In genomic region chr6:20778460-20778859, GRCh38 we compare ENCODE assay signal across 20 cellular contexts.
"Had no signal": no experiment of that assay in that cellular context is flagged by ENCODE, and none has a peak within 500 bp of the region (broad histone marks: within the 10 kb centered on the region; RNA-seq: fewer than 3 reads in every experiment).

No MANE protein-coding gene starts in this region.

- H3K9me3 ChIP-seq: prostate gland, right lobe of liver, spleen, testis, tibial nerve, upper lobe of right lung, vagina had no signal

- H3K27ac ChIP-seq: foreskin keratinocyte, hepatocyte, parathyroid adenoma, prostate gland, right lobe of liver, spleen, testis, tibial nerve, upper lobe of right lung, vagina had no signal

- ATAC-seq: foreskin keratinocyte; left colon; right lobe of liver; stimulated activated naive B cell treated with anti-CD40 and anti-IgM and Interleukin-4, amounts not matched to agents 10 μg/mL and 1 μg/mL and 100 μg/mL, for 72 hours; upper lobe of right lung had no signal

- H2AFZ ChIP-seq: hepatocyte, parathyroid adenoma had no signal

- H3K79me2 ChIP-seq: hepatocyte, parathyroid adenoma had no signal

- DNase-seq: dermis blood vessel endothelial cell; foreskin keratinocyte; head of caudate nucleus; left colon; mesendoderm; naive B cell; retina; right lobe of liver; spleen; stimulated activated CD4-positive, alpha-beta T cell treated with anti-CD3 and anti-CD28 coated beads, Interleukin-2, amount 100 ng/mL, for 24 hours; stimulated activated CD4-positive, alpha-beta T cell treated with anti-CD3 and anti-CD28 coated beads, Interleukin-4, amount 100 ng/mL, for 4 hours; stimulated activated naive B cell treated with anti-CD40 and anti-IgM and Interleukin-4, amounts not matched to agents 10 μg/mL and 1 μg/mL and 100 μg/mL, for 72 hours; stimulated activated naive CD8-positive, alpha-beta T cell treated with anti-CD3 and anti-CD28 coated beads, Interleukin-15, amount 100 ng/mL, for 72 hours; testis; upper lobe of right lung had no signal

- H3K9ac ChIP-seq: parathyroid adenoma had no signal

- H3K36me3 ChIP-seq: prostate gland, right lobe of liver, vagina had no signal

- H3K4me1 ChIP-seq: foreskin keratinocyte, parathyroid adenoma, prostate gland, spleen, testis, tibial nerve, upper lobe of right lung, vagina had no signal

- H3K27me3 ChIP-seq: foreskin keratinocyte, hepatocyte, right lobe of liver, spleen, testis, tibial nerve, upper lobe of right lung, vagina had no signal

- H3K4me3 ChIP-seq: hepatocyte, prostate gland, right lobe of liver, spleen, testis, tibial nerve, upper lobe of right lung, vagina had no signal

- H3K4me2 ChIP-seq: hepatocyte had no signal
